ENCODE assay signal across 24 cellular contexts in genomic region chr2:165277860-165278656, GRCh38. TPM values are rescaled to one million over a fixed set of nuclear protein-coding genes. Genes with fewer than 3 reads are reported as not detected.
DNase-seq lines count a peak whose midpoint lies in the region; ATAC-seq, FAIRE-seq and TF ChIP-seq lines count a peak whose summit lies in the region.
"Had no signal": no experiment of that assay in that cellular context is flagged by ENCODE, and none has a peak within 500 bp of the region (broad histone marks: within the 10 kb centered on the region; RNA-seq: fewer than 3 reads in every experiment).

No MANE protein-coding gene starts in this region.

- peaks cover 3% of the 10 kb centered on the region for H3K9me3 Mint-ChIP-seq in stimulated activated naive CD8-positive, alpha-beta T cell treated with anti-CD3 and anti-CD28 coated beads, Interleukin-15, Interleukin-2, amounts not matched to agents 100 ng/mL and 50 ng/mL, for 24 hours
- H3K9me3 Mint-ChIP-seq: activated CD4-positive, alpha-beta memory T cell treated with anti-CD3 and anti-CD28 coated beads, Interleukin-2, amount 10 ng/mL, durations not matched to agents 7 days and 5 days; central memory CD8-positive, alpha-beta T cell had no signal

- in situ Hi-C loops in GM12878 (cut with MboI) (no loop called here), mammary epithelial cell (cut with MboI; ENCODE audit: low sequenced_read_pairs in 2 of 2) (no loop called here)

- SMC1A ChIA-PET in GM12878 (lab: Charles Lee; ENCODE audit: uncharacterized antibody, unreplicated experiment), result interaction anchor here (1.0 to 1.6 kb wide), 2 partner anchors 13 to 16 kb away, joined by 3 to 4 read pairs; no protein-coding TSS in a partner anchor

- BruUV-seq in GM12878 (replicated peaks; lab: Mats Ljungman, UMichigan) (no TSS peak), mammary epithelial cell (replicated peaks; lab: Mats Ljungman, UMichigan) (no TSS peak)

- H3K79me2 ChIP-seq in GM12878 (ENCODE audit: control insufficient read depth, insufficient read depth, low read length), result no peaks in the 10 kb centered on the region
- H3K79me2 ChIP-seq in mammary epithelial cell (ENCODE audit: insufficient read depth, low read length), result no peaks in the 10 kb centered on the region
- H3K79me2 ChIP-seq: parathyroid adenoma had no signal

- RAD21 ChIA-PET in GM12878 (lab: Charles Lee; ENCODE audit: unreplicated experiment), result interaction anchor here (1.3 kb wide), 1 partner anchor 39 kb away, joined by 3 read pairs; the partner anchor contains the start of gene SCN2A

- H3K4me2 ChIP-seq in GM12878 (ENCODE audit: control insufficient read depth, insufficient read depth) (no peak overlapping the region), mammary epithelial cell (ENCODE audit: insufficient read depth, low read depth, low read length) (no peak overlapping the region)
- H3K4me2 ChIP-seq: BLaER1 had no signal

- peak overlapping the region; percentile 26 for H3K27ac Mint-ChIP-seq in stimulated activated naive CD8-positive, alpha-beta T cell treated with anti-CD3 and anti-CD28 coated beads, Interleukin-15, Interleukin-2, amounts not matched to agents 100 ng/mL and 50 ng/mL, for 24 hours
- H3K27ac Mint-ChIP-seq: activated CD4-positive, alpha-beta memory T cell treated with anti-CD3 and anti-CD28 coated beads, Interleukin-2, amount 10 ng/mL, durations not matched to agents 7 days and 5 days; dendritic cell treated with granulocyte-macrophage colony-stimulating factor and Interleukin-4, amounts not matched to agents 40 ng/mL and 50 ng/mL, for 4 days; T-cell had no signal

- no peak for TF ChIP-seq EP300 in GM12878 (IDR thresholded peaks at IDR 0.05; ENCODE audit: borderline replicate concordance in 1 of 2, control insufficient read depth in 1 of 2, low read depth in 2 of 2, low read length in 2 of 2)

- no peak overlapping the region for H2AFZ ChIP-seq in GM12878 (ENCODE audit: control insufficient read depth, low read depth, low read length)
- no peak overlapping the region for H2AFZ ChIP-seq in mammary epithelial cell (ENCODE audit: low read depth, low read length)
- H2AFZ ChIP-seq: parathyroid adenoma had no signal

- H3K4me1 ChIP-seq in GM12878 (ENCODE audit: control insufficient read depth, insufficient read depth, low read length) (no peaks in the 10 kb centered on the region), ascending aorta (peaks cover 0 to 4% of the 10 kb centered on the region in 2 donors), mammary epithelial cell (ENCODE audit: insufficient read depth, low read length) (peaks cover 6% of the 10 kb centered on the region)
- H3K4me1 ChIP-seq: BLaER1, parathyroid adenoma, SJCRH30, vagina had no signal

- TF ChIP-seq CTCF in GM12878 (IDR thresholded peaks at IDR 0.05 in 2 of 3, conservative IDR thresholded peaks at IDR 0.05 in 1 of 3; ENCODE audit: control insufficient read depth in 2 of 3, extremely low read depth in 1 of 3, insufficient read depth in 1 of 3, low read depth in 3 of 3, low read length in 3 of 3), result no peak
- no peak for TF ChIP-seq CTCF in ascending aorta (IDR thresholded peaks at IDR 0.05)
- no peak for TF ChIP-seq CTCF in mammary epithelial cell (conservative IDR thresholded peaks at IDR 0.05 in 1 of 2, IDR thresholded peaks at IDR 0.05 in 1 of 2; ENCODE audit: extremely low read depth in 1 of 2, insufficient read depth in 1 of 2, low read depth in 1 of 2, low read length in 2 of 2)

- 47% methylated on average over 5 of the region's 5 CpGs for WGBS in GM12878 (ENCODE audit: insufficient coverage, insufficient replicate concordance, low lambda C conversion rate, missing lambda C conversion rate)
- WGBS in mammary epithelial cell (ENCODE audit: low coverage, missing lambda C conversion rate), result 56% methylated on average over 3 of the region's 5 CpGs

- intact Hi-C loops in GM12878 (cut with micrococcal nuclease; ENCODE audit: unreplicated experiment) (no loop called here), ascending aorta (cut with DNase I) (no loop called here), mammary epithelial cell (cut with micrococcal nuclease) (no loop called here)

- no peak for TF ChIP-seq POLR2A in GM12878 (IDR thresholded peaks at IDR 0.05; ENCODE audit: low read depth, low read length)

- ATAC-seq in stimulated activated naive CD8-positive, alpha-beta T cell treated with anti-CD3 and anti-CD28 coated beads, Interleukin-15, Interleukin-2, amounts not matched to agents 100 U/mL and 50 U/mL, for 24 hours, result no peak
- ATAC-seq in GM12878, result peak; percentile 61
- ATAC-seq: left colon, T-cell had no signal

- no peaks in the 10 kb centered on the region for H3K36me3 ChIP-seq in GM12878 (ENCODE audit: control insufficient read depth in 2 of 2, insufficient read depth in 2 of 2, low read length in 1 of 2)
- no peaks in the 10 kb centered on the region for H3K36me3 ChIP-seq in ascending aorta
- no peaks in the 10 kb centered on the region for H3K36me3 ChIP-seq in mammary epithelial cell (ENCODE audit: insufficient read depth, low read length)
- H3K36me3 ChIP-seq: BLaER1, SJCRH30, thyroid gland, vagina, WERI-Rb-1 had no signal

- DNase-seq in stimulated activated naive CD8-positive, alpha-beta T cell treated with anti-CD3 and anti-CD28 coated beads, Interleukin-15, Interleukin-2, amounts not matched to agents 100 U/mL and 50 U/mL, for 24 hours, result no peak
- DNase-seq in NCI-H82 (lab: John Stamatoyannopoulos, UW), result peak; percentile 86
- DNase-seq in GM12878 (ENCODE audit: low read depth, low spot score), result no peak
- DNase-seq in ascending aorta (ENCODE audit: low spot score in 2 of 2), result no peak
- no peak for DNase-seq in NCI-H2081 (lab: John Stamatoyannopoulos, UW)
- no peak for DNase-seq in mammary epithelial cell
- DNase-seq: activated CD4-positive, alpha-beta memory T cell treated with anti-CD3 and anti-CD28 coated beads, Interleukin-2, amount 10 ng/mL, durations not matched to agents 7 days and 5 days; activated effector memory CD4-positive, alpha-beta T cell treated with anti-CD3 and anti-CD28 coated beads, Interleukin-2, amount 50 U/mL, for 16 hours; erythroblast; glutamatergic neuron; left colon; NCI-H446; NCI-H748 treated with DMSO at 0.1 percent for 48 hours; SJCRH30; small intestine; T-cell had no signal

- POLR2A ChIA-PET in GM12878 (lab: Charles Lee), result interaction anchor here (0.6 kb wide), 2 partner anchors 35 to 75 kb away, joined by 3 read pairs; no protein-coding TSS in a partner anchor

- peaks cover 17% of the 10 kb centered on the region for H3K4me1 Mint-ChIP-seq in stimulated activated naive CD8-positive, alpha-beta T cell treated with anti-CD3 and anti-CD28 coated beads, Interleukin-15, Interleukin-2, amounts not matched to agents 100 ng/mL and 50 ng/mL, for 24 hours (ENCODE audit: low read depth)
- H3K4me1 Mint-ChIP-seq: activated CD4-positive, alpha-beta memory T cell treated with anti-CD3 and anti-CD28 coated beads, Interleukin-2, amount 10 ng/mL, durations not matched to agents 7 days and 5 days; central memory CD8-positive, alpha-beta T cell had no signal

- dilution Hi-C loops in mammary epithelial cell (cut with HindIII; ENCODE audit: low sequenced_read_pairs), result no loop called here

- no peaks in the 10 kb centered on the region for H3K9me3 ChIP-seq in GM12878 (replicated peaks; ENCODE audit: control insufficient read depth, insufficient read depth, low read length)
- no peaks in the 10 kb centered on the region for H3K9me3 ChIP-seq in ascending aorta
- no peaks in the 10 kb centered on the region for H3K9me3 ChIP-seq in mammary epithelial cell (replicated peaks; ENCODE audit: insufficient read depth, low read length)
- H3K9me3 ChIP-seq: BLaER1, SJCRH30, thyroid gland, vagina had no signal

- FAIRE-seq in GM12878 (lab: Jason Lieb, UNC), result no peak
- FAIRE-seq: small intestine had no signal

- no peaks in the 10 kb centered on the region for H4K20me1 ChIP-seq in GM12878 (ENCODE audit: control insufficient read depth, insufficient read depth)
- H4K20me1 ChIP-seq in mammary epithelial cell (ENCODE audit: insufficient read depth, low read length), result no peaks in the 10 kb centered on the region
- H4K20me1 ChIP-seq: BLaER1 had no signal

- H3K9ac ChIP-seq in GM12878 (ENCODE audit: control insufficient read depth, insufficient read depth, low read length), result no peak overlapping the region
- H3K9ac ChIP-seq in mammary epithelial cell (ENCODE audit: insufficient read depth, low read length), result no peak overlapping the region
- H3K9ac ChIP-seq: BLaER1, parathyroid adenoma had no signal

- no peaks in the 10 kb centered on the region for H3K36me3 Mint-ChIP-seq in stimulated activated naive CD8-positive, alpha-beta T cell treated with anti-CD3 and anti-CD28 coated beads, Interleukin-15, Interleukin-2, amounts not matched to agents 100 ng/mL and 50 ng/mL, for 24 hours (ENCODE audit: low read depth)
- H3K36me3 Mint-ChIP-seq: T-cell had no signal

- CTCF ChIA-PET in GM12878 (lab: Yijun Ruan, JAX) (interaction anchor here (0.5 to 1.1 kb wide), 2 partner anchors 39 to 1719 kb away, joined by 3 read pairs; partner anchors contain the start of gene SCN2A), mammary epithelial cell (lab: Charles Lee; ENCODE audit: low non-redundant PET) (no interaction called here)

- H3K27ac ChIP-seq in GM12878 (ENCODE audit: control insufficient read depth, insufficient read depth) (no peak overlapping the region), ascending aorta (no peak overlapping the region), mammary epithelial cell (ENCODE audit: insufficient read depth, low read depth, low read length) (no peak overlapping the region)
- H3K27ac ChIP-seq: BLaER1, parathyroid adenoma, SJCRH30, vagina, WERI-Rb-1 had no signal

- peaks cover 4% of the 10 kb centered on the region for H3K27me3 Mint-ChIP-seq in stimulated activated naive CD8-positive, alpha-beta T cell treated with anti-CD3 and anti-CD28 coated beads, Interleukin-15, Interleukin-2, amounts not matched to agents 100 ng/mL and 50 ng/mL, for 24 hours
- H3K27me3 Mint-ChIP-seq: activated CD4-positive, alpha-beta memory T cell treated with anti-CD3 and anti-CD28 coated beads, Interleukin-2, amount 10 ng/mL, durations not matched to agents 7 days and 5 days; dendritic cell treated with granulocyte-macrophage colony-stimulating factor and Interleukin-4, amounts not matched to agents 40 ng/mL and 50 ng/mL, for 4 days; T-cell had no signal

- H3K27me3 ChIP-seq in GM12878 (replicated peaks in 1 of 2; ENCODE audit: control insufficient read depth in 2 of 2, insufficient read depth in 2 of 2, low read length in 1 of 2) (no peaks in the 10 kb centered on the region), ascending aorta (no peaks in the 10 kb centered on the region), mammary epithelial cell (ENCODE audit: insufficient read depth, low read length) (no peaks in the 10 kb centered on the region)
- H3K27me3 ChIP-seq: BLaER1, SJCRH30, thyroid gland, vagina had no signal

- H3K4me3 Mint-ChIP-seq in stimulated activated naive CD8-positive, alpha-beta T cell treated with anti-CD3 and anti-CD28 coated beads, Interleukin-15, Interleukin-2, amounts not matched to agents 100 ng/mL and 50 ng/mL, for 24 hours, result no peak overlapping the region
- H3K4me3 Mint-ChIP-seq: activated CD4-positive, alpha-beta memory T cell treated with anti-CD3 and anti-CD28 coated beads, Interleukin-2, amount 10 ng/mL, durations not matched to agents 7 days and 5 days; central memory CD8-positive, alpha-beta T cell; dendritic cell treated with granulocyte-macrophage colony-stimulating factor and Interleukin-4, amounts not matched to agents 40 ng/mL and 50 ng/mL, for 4 days; T-cell had no signal

- H3K4me3 ChIP-seq in GM12878, result no peak overlapping the region
- no peak overlapping the region for H3K4me3 ChIP-seq in ascending aorta
- no peak overlapping the region for H3K4me3 ChIP-seq in mammary epithelial cell (replicated peaks in 1 of 3; ENCODE audit: insufficient read depth in 1 of 3, low read depth in 2 of 3, low read length in 3 of 3)
- H3K4me3 ChIP-seq: BLaER1, SJCRH30, thyroid gland, vagina had no signal

- no peak for TF ChIP-seq RAD21 in GM12878 (IDR thresholded peaks at IDR 0.05; ENCODE audit: insufficient read depth, low read depth, low read length)

RNA-seq across cellular contexts. Expression of gene SCN2A, which starts 38.8 kb away (rescaled TPM):
- not detected in 2 replicates for total RNA-seq in GM12878 (2013; cell fraction: nucleolus; rRNA removed)
- total RNA-seq in GM12878 (2014; rRNA removed), result not detected in 2 replicates
- not detected in 2 replicates for total RNA-seq in GM12878 (2014; rRNA removed; fragmentation: Illumina TruSeq; extraction: Trizol)
- not detected in 2 replicates for total RNA-seq in GM12878 (2021)
- polyA plus RNA-seq in GM12878 (2011; ENCODE audit: low read depth), result not detected
- polyA plus RNA-seq in GM12878 (2011; rRNA removed), result 0.01 and 0.03 TPM in 2 replicates
- under 0.01 and 0.01 TPM in 2 replicates for polyA plus RNA-seq in GM12878 (2011; cell fraction: cytosol; rRNA removed)
- 0.06 and 0.07 TPM in 2 replicates for polyA plus RNA-seq in GM12878 (2011; cell fraction: nucleus; rRNA removed)
- not detected in 2 replicates for polyA plus RNA-seq in GM12878 (2012)
- polyA plus RNA-seq in GM12878 (2014; fragmentation: Illumina TruSeq; extraction: Trizol), result 0.01 TPM in 1 of 2 replicates, not detected in the other
- not detected for polyA plus RNA-seq in GM12878 (2014; fragmentation: Nextera tagmentation; extraction: Ambion mirVana)
- polyA plus RNA-seq in GM12878 (2014; rRNA removed), result 0.05 TPM in 1 of 2 replicates, not detected in the other
- polyA plus RNA-seq in GM12878 (2016; fragmentation: Nextera tagmentation; extraction: Ambion mirVana), result not detected
- under 0.01 and 0.05 TPM in 2 replicates for polyA minus RNA-seq in GM12878 (2011; rRNA and poly(A)+ RNA removed)
- not detected in 2 replicates for polyA minus RNA-seq in GM12878 (2011; cell fraction: cytosol; rRNA and poly(A)+ RNA removed)
- polyA minus RNA-seq in GM12878 (2011; cell fraction: nucleus; rRNA and poly(A)+ RNA removed), result 0.12 and 0.19 TPM in 2 replicates
- 0.53 TPM for total RNA-seq in ascending aorta
- total RNA-seq in mammary epithelial cell, result 1 to 10 TPM; 2.8 to 7.0 TPM
- 1.7 TPM for polyA plus RNA-seq in mammary epithelial cell
- 5.5 TPM for polyA minus RNA-seq in mammary epithelial cell
- total RNA-seq: activated CD4-positive, alpha-beta memory T cell treated with anti-CD3 and anti-CD28 coated beads, Interleukin-2, amount 10 ng/mL, durations not matched to agents 7 days and 5 days; SJCRH30; T-cell had no signal
